ENCODE assay signal across 8 cellular contexts in the genomic region with DNA sequence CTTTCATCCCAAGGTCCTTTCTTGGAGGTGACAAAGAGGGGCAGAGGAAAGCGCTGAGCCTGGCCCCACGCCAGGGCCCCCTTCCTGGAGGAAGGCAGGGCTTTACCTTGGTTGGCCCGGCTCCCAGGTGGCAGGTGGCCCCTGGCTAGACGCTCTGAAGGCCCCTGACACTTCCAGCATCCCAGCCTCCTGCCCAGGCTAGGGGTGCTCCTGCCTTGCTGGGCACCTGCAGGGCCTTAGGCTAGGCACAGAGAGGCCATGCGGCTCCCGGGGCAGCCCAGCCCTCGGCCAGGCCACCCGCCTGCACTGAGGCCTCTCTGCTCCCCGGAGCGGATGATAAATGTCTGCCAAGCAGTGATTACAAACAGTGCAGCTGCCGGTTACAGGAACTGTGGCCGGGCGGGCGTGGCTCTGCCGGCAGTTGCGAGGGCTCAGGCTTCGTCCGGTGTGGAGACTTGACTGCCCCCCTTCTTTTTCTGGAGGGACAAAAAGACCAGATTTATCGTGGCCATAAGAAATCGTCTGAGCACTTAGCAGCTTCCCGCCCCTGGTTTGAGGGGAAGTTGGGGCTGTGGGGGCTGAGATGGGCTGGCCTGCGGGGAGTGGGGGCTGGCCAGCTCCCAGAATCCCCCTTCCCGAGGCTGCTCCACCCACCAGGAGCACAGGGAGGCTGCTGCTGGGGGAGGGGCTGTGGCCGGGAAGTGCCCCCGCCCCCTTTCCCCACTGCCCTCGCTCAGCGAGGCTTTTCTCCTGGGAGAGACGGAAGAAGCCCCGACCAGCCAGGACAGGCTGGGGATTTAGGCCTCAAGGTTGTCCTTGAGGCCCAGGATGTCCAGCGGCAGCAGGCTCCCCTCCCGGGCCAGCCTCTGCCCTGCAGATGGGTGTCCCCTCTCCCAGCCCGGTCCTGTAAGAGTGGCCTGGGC.
DNase-seq lines count a peak whose midpoint lies in the region; ATAC-seq lines count a peak whose summit lies in the region.

No MANE protein-coding gene starts in this region.

- ATAC-seq in HG03196 (IDR thresholded peaks at IDR 0.05; ENCODE audit: unreplicated experiment) (no peak), HG02840 (IDR thresholded peaks at IDR 0.05; ENCODE audit: low FRiP score, unreplicated experiment) (no peak)

- peak; percentile 80 for DNase-seq in EL
- peak; percentile 87 for DNase-seq in NAMALWA (ENCODE audit: low spot score)
- peak; percentile 81 for DNase-seq in UCSD-AML1 (lab: John Stamatoyannopoulos, UW; ENCODE audit: unreplicated experiment)
- peak; percentile 70 for DNase-seq in kidney tubule cell (ENCODE audit: low spot score)
- peak; percentile 48 for DNase-seq in stimulated activated CD4-positive, alpha-beta T cell treated with anti-CD3 and anti-CD28 coated beads, Interleukin-15, amount 100 ng/mL, for 24 hours

- peak overlapping the region; percentile 65 for H3K27ac ChIP-seq in cingulate gyrus (ENCODE audit: low read depth, low read length)
